Comparison of ENCODE assay signal across 16 cellular contexts in genomic region chr19:36267061-36267845, GRCh38. TPM values are rescaled to one million over a fixed set of nuclear protein-coding genes. Genes with fewer than 3 reads are reported as not detected.
DNase-seq lines count a peak whose midpoint lies in the region; ATAC-seq, FAIRE-seq and TF ChIP-seq lines count a peak whose summit lies in the region.
"Had no signal": no experiment of that assay in that cellular context is flagged by ENCODE, and none has a peak within 500 bp of the region (broad histone marks: within the 10 kb centered on the region; RNA-seq: fewer than 3 reads in every experiment).

No MANE protein-coding gene starts in this region.

- H3K79me2 ChIP-seq in HepG2 (ENCODE audit: insufficient read depth, low read length) = no peaks in the 10 kb centered on the region

- no peak for TF ChIP-seq EP300 in HepG2 (IDR thresholded peaks at IDR 0.05; ENCODE audit: low read depth in 2 of 2, low read length in 2 of 2)
- TF ChIP-seq EP300 in HepG2 (CRISPR knock-in tag; IDR thresholded peaks at IDR 0.05; ENCODE audit: borderline replicate concordance) = no peak

- TF ChIP-seq CTCF in glutamatergic neuron (IDR thresholded peaks at IDR 0.05; ENCODE audit: partially characterized antibody, unreplicated experiment) (no peak), HepG2 (CRISPR knock-in tag; IDR thresholded peaks at IDR 0.05) (no peak)

- CTCF ChIA-PET in HepG2 (lab: Yijun Ruan, JAX; ENCODE audit: low intra/inter-chr PET ratio, low total read pairs) = no interaction called here

- H3K27me3 ChIP-seq in HepG2 (ENCODE audit: control insufficient read depth in 1 of 2, insufficient read depth in 2 of 2, low read length in 2 of 2) = no peaks in the 10 kb centered on the region; a peak in 1 of 5 replicates

- no peak overlapping the region for H3K9ac ChIP-seq in HepG2 (ENCODE audit: insufficient read depth, low read depth, low read length)

- no peaks in the 10 kb centered on the region for H3K4me1 ChIP-seq in HepG2 (ENCODE audit: insufficient read depth, low read length)

- no TSS peak for BruUV-seq in HepG2 (replicated peaks; lab: Mats Ljungman, UMichigan)

- no peak overlapping the region for H3K27ac ChIP-seq in HepG2 (ENCODE audit: extremely low read length, insufficient read depth, low read length)
- H3K27ac ChIP-seq: 22Rv1 had no signal

- no peak overlapping the region for H3K4me3 ChIP-seq in HepG2 (replicated peaks in 1 of 3; ENCODE audit: insufficient read depth in 1 of 3, low read depth in 2 of 3, low read length in 3 of 3)
- H3K4me3 ChIP-seq: GM12878 had no signal

- TF ChIP-seq RAD21 in HepG2 (CRISPR knock-in tag; IDR thresholded peaks at IDR 0.05) = no peak

- no peak overlapping the region for H2AFZ ChIP-seq in HepG2 (ENCODE audit: low read length)

- no peak overlapping the region for H3K4me3 Mint-ChIP-seq in activated naive CD8-positive, alpha-beta T cell treated with anti-CD3 and anti-CD28 coated beads for 36 hours
- no peak overlapping the region for H3K4me3 Mint-ChIP-seq in activated naive CD8-positive, alpha-beta T cell treated with anti-CD3 and anti-CD28 coated beads, Interleukin-2, amount 50 U/mL, for 24 hours
- H3K4me3 Mint-ChIP-seq in glutamatergic neuron (ENCODE audit: unreplicated experiment) = no peak overlapping the region
- H3K4me3 Mint-ChIP-seq: CD14-positive monocyte; CD8-positive, alpha-beta T cell had no signal

- FAIRE-seq in HepG2 (lab: Jason Lieb, UNC) = no peak
- FAIRE-seq: GM12878, GM19239, H1, HTR-8/SVneo had no signal

- peaks cover 6% of the 10 kb centered on the region for H3K36me3 Mint-ChIP-seq in activated naive CD8-positive, alpha-beta T cell treated with anti-CD3 and anti-CD28 coated beads for 36 hours
- H3K36me3 Mint-ChIP-seq in activated naive CD8-positive, alpha-beta T cell treated with anti-CD3 and anti-CD28 coated beads, Interleukin-2, amount 50 U/mL, for 24 hours (ENCODE audit: low read depth) = peaks cover 4% of the 10 kb centered on the region
- peaks cover 29% of the 10 kb centered on the region for H3K36me3 Mint-ChIP-seq in glutamatergic neuron (ENCODE audit: unreplicated experiment)
- H3K36me3 Mint-ChIP-seq: CD14-positive monocyte had no signal

- H4K20me1 ChIP-seq in HepG2 (ENCODE audit: insufficient read depth, low read length) = no peaks in the 10 kb centered on the region

- H3K27me3 Mint-ChIP-seq in activated naive CD8-positive, alpha-beta T cell treated with anti-CD3 and anti-CD28 coated beads for 36 hours = no peaks in the 10 kb centered on the region
- no peaks in the 10 kb centered on the region for H3K27me3 Mint-ChIP-seq in activated naive CD8-positive, alpha-beta T cell treated with anti-CD3 and anti-CD28 coated beads, Interleukin-2, amount 50 U/mL, for 24 hours
- peaks cover 7% of the 10 kb centered on the region for H3K27me3 Mint-ChIP-seq in glutamatergic neuron (ENCODE audit: unreplicated experiment)

- in situ Hi-C loops in HepG2 (cut with HindIII; ENCODE audit: extremely low pct_ligation_motif_present, low pct_unique_long_range_greater_than_20kb) = no loop called here

- peak; percentile 29 for DNase-seq in DMS53 (lab: John Stamatoyannopoulos, UW)
- no peak for DNase-seq in DMS53 treated with DMSO at 0.1 percent for 48 hours (lab: John Stamatoyannopoulos, UW; ENCODE audit: unreplicated experiment)
- DNase-seq in activated naive CD8-positive, alpha-beta T cell treated with anti-CD3 and anti-CD28 coated beads for 36 hours = no peak
- no peak for DNase-seq in activated naive CD8-positive, alpha-beta T cell treated with anti-CD3 and anti-CD28 coated beads, Interleukin-2, amount 50 U/mL, for 24 hours
- no peak for DNase-seq in glutamatergic neuron
- no peak for DNase-seq in HepG2 (ENCODE audit: low spot score)
- DNase-seq: CD8-positive, alpha-beta T cell; COR-L47 had no signal

- intact Hi-C loops in HepG2 (cut with micrococcal nuclease; ENCODE audit: unreplicated experiment) = no loop called here

- no peak for ATAC-seq in activated naive CD8-positive, alpha-beta T cell treated with anti-CD3 and anti-CD28 coated beads, Interleukin-2, amount 50 U/mL, for 24 hours
- no peak for ATAC-seq in HepG2
- ATAC-seq in GM18519 (IDR thresholded peaks at IDR 0.05; ENCODE audit: low FRiP score, unreplicated experiment) = no peak
- ATAC-seq: CD8-positive, alpha-beta T cell; GM12878; HCT116 had no signal

- no peak overlapping the region for H3K4me2 ChIP-seq in HepG2 (ENCODE audit: low read depth, low read length)

- peak overlapping the region; percentile 78 for H3K27ac Mint-ChIP-seq in activated naive CD8-positive, alpha-beta T cell treated with anti-CD3 and anti-CD28 coated beads for 36 hours
- no peak overlapping the region for H3K27ac Mint-ChIP-seq in activated naive CD8-positive, alpha-beta T cell treated with anti-CD3 and anti-CD28 coated beads, Interleukin-2, amount 50 U/mL, for 24 hours
- H3K27ac Mint-ChIP-seq in glutamatergic neuron (ENCODE audit: unreplicated experiment) = peak overlapping the region; percentile 66
- H3K27ac Mint-ChIP-seq: CD14-positive monocyte; CD8-positive, alpha-beta T cell had no signal

- TF ChIP-seq POLR2A in HepG2 (IDR thresholded peaks at IDR 0.05; ENCODE audit: insufficient read depth in 1 of 2, low read depth in 2 of 2, low read length in 2 of 2) = no peak

- WGBS in HepG2 (ENCODE audit: low lambda C conversion rate) = 75% methylated on average over 31 of the region's 36 CpGs

- H3K9me3 Mint-ChIP-seq in activated naive CD8-positive, alpha-beta T cell treated with anti-CD3 and anti-CD28 coated beads for 36 hours = peaks cover 26% of the 10 kb centered on the region
- H3K9me3 Mint-ChIP-seq in activated naive CD8-positive, alpha-beta T cell treated with anti-CD3 and anti-CD28 coated beads, Interleukin-2, amount 50 U/mL, for 24 hours = peaks cover 23% of the 10 kb centered on the region
- H3K9me3 Mint-ChIP-seq in glutamatergic neuron (ENCODE audit: unreplicated experiment) = peaks cover 24% of the 10 kb centered on the region

- no peaks in the 10 kb centered on the region for H3K4me1 Mint-ChIP-seq in activated naive CD8-positive, alpha-beta T cell treated with anti-CD3 and anti-CD28 coated beads for 36 hours
- no peaks in the 10 kb centered on the region for H3K4me1 Mint-ChIP-seq in activated naive CD8-positive, alpha-beta T cell treated with anti-CD3 and anti-CD28 coated beads, Interleukin-2, amount 50 U/mL, for 24 hours
- no peaks in the 10 kb centered on the region for H3K4me1 Mint-ChIP-seq in glutamatergic neuron (ENCODE audit: low read depth, unreplicated experiment)
- H3K4me1 Mint-ChIP-seq: CD14-positive monocyte had no signal

- POLR2A ChIA-PET in HepG2 (lab: Yijun Ruan, JAX) = no interaction called here

- no peaks in the 10 kb centered on the region for H3K36me3 ChIP-seq in HepG2 (replicated peaks in 1 of 2; ENCODE audit: control insufficient read depth in 1 of 2, insufficient read depth in 2 of 2, low read length in 2 of 2)

- H3K9me3 ChIP-seq in HepG2 (ENCODE audit: low read length) = peaks cover 12% of the 10 kb centered on the region

RNA-seq across cellular contexts. Expression of gene ZNF146, which starts 52.3 kb away (rescaled TPM):
- 100 to 1,000 TPM; 116 to 120 TPM for total RNA-seq in activated naive CD8-positive, alpha-beta T cell treated with anti-CD3 and anti-CD28 coated beads for 36 hours
- 59.6 TPM for total RNA-seq in glutamatergic neuron (ENCODE audit: unreplicated experiment)
- total RNA-seq in HepG2 (2016; rRNA removed; fragmentation: Illumina TruSeq; extraction: Trizol) = 52.7 and 93.3 TPM in 2 replicates
- total RNA-seq in HepG2 (2016; cell fraction: cytosol; rRNA removed; fragmentation: Illumina TruSeq; extraction: Trizol; ENCODE audit: low read depth) = 7.1 and 7.2 TPM in 2 replicates
- 53.6 and 86.2 TPM in 2 replicates for total RNA-seq in HepG2 (2016; cell fraction: insoluble cytoplasmic fraction; rRNA removed; fragmentation: Illumina TruSeq; extraction: Trizol)
- 33.9 and 37.0 TPM in 2 replicates for total RNA-seq in HepG2 (2016; cell fraction: membrane; rRNA removed; fragmentation: Illumina TruSeq; extraction: Trizol)
- total RNA-seq in HepG2 (2016; cell fraction: nucleus; rRNA removed; fragmentation: Illumina TruSeq; extraction: Trizol) = 30.3 and 37.2 TPM in 2 replicates
- 26.8 and 28.4 TPM in 2 replicates for polyA plus RNA-seq in HepG2 (2011; rRNA removed)
- polyA plus RNA-seq in HepG2 (2011; cell fraction: cytosol; rRNA removed) = 12.6 and 22.7 TPM in 2 replicates
- polyA plus RNA-seq in HepG2 (2011; cell fraction: nucleus; rRNA removed) = 11.3 and 18.6 TPM in 2 replicates
- polyA plus RNA-seq in HepG2 (2012) = 47.9 and 48.1 TPM in 2 replicates
- polyA plus RNA-seq in HepG2 (2016; cell fraction: cytosol; fragmentation: Illumina TruSeq; extraction: Trizol; ENCODE audit: low read depth) = 3.7 and 4.0 TPM in 2 replicates
- polyA plus RNA-seq in HepG2 (2016; cell fraction: insoluble cytoplasmic fraction; fragmentation: Illumina TruSeq; extraction: Trizol; ENCODE audit: low read depth) = 71.0 and 81.5 TPM in 2 replicates
- polyA plus RNA-seq in HepG2 (2016; cell fraction: membrane; fragmentation: Illumina TruSeq; extraction: Trizol; ENCODE audit: low read depth) = 15.3 and 15.4 TPM in 2 replicates
- 56.6 and 59.5 TPM in 2 replicates for polyA plus RNA-seq in HepG2 (2016; cell fraction: nucleus; fragmentation: Illumina TruSeq; extraction: Trizol; ENCODE audit: insufficient read depth, low read depth)
- polyA minus RNA-seq in HepG2 (2011; rRNA and poly(A)+ RNA removed; ENCODE audit: low replicate concordance) = 8.8 and 18.0 TPM in 2 replicates
- 25.7 and 28.9 TPM in 2 replicates for polyA minus RNA-seq in HepG2 (2011; cell fraction: cytosol; rRNA and poly(A)+ RNA removed)
- 31.7 and 48.7 TPM in 2 replicates for polyA minus RNA-seq in HepG2 (2011; cell fraction: nucleus; rRNA and poly(A)+ RNA removed)

RNA-seq across cellular contexts. Expression of gene ZNF565, which starts 52.8 kb away (rescaled TPM):
- total RNA-seq in activated naive CD8-positive, alpha-beta T cell treated with anti-CD3 and anti-CD28 coated beads for 36 hours = 1 to 10 TPM; 1.7 to 2.1 TPM
- total RNA-seq in glutamatergic neuron (ENCODE audit: unreplicated experiment) (5.6 TPM), HepG2 (2016; rRNA removed; fragmentation: Illumina TruSeq; extraction: Trizol) (5.2 and 6.0 TPM in 2 replicates)
- total RNA-seq in HepG2 (2016; cell fraction: cytosol; rRNA removed; fragmentation: Illumina TruSeq; extraction: Trizol; ENCODE audit: low read depth) = 2.6 and 3.3 TPM in 2 replicates
- 5.1 and 5.7 TPM in 2 replicates for total RNA-seq in HepG2 (2016; cell fraction: insoluble cytoplasmic fraction; rRNA removed; fragmentation: Illumina TruSeq; extraction: Trizol)
- total RNA-seq in HepG2 (2016; cell fraction: membrane; rRNA removed; fragmentation: Illumina TruSeq; extraction: Trizol) = 3.8 and 4.2 TPM in 2 replicates
- 3.8 and 5.4 TPM in 2 replicates for total RNA-seq in HepG2 (2016; cell fraction: nucleus; rRNA removed; fragmentation: Illumina TruSeq; extraction: Trizol)
- polyA plus RNA-seq in HepG2 (2011; rRNA removed) = 1.8 and 2.1 TPM in 2 replicates
- 0.95 and 1.4 TPM in 2 replicates for polyA plus RNA-seq in HepG2 (2011; cell fraction: cytosol; rRNA removed)
- 2.5 and 3.3 TPM in 2 replicates for polyA plus RNA-seq in HepG2 (2011; cell fraction: nucleus; rRNA removed)
- 2.3 and 2.4 TPM in 2 replicates for polyA plus RNA-seq in HepG2 (2012)
- 0.63 and 0.91 TPM in 2 replicates for polyA plus RNA-seq in HepG2 (2016; cell fraction: cytosol; fragmentation: Illumina TruSeq; extraction: Trizol; ENCODE audit: low read depth)
- 3.6 and 3.8 TPM in 2 replicates for polyA plus RNA-seq in HepG2 (2016; cell fraction: insoluble cytoplasmic fraction; fragmentation: Illumina TruSeq; extraction: Trizol; ENCODE audit: low read depth)
- 1.5 and 1.6 TPM in 2 replicates for polyA plus RNA-seq in HepG2 (2016; cell fraction: membrane; fragmentation: Illumina TruSeq; extraction: Trizol; ENCODE audit: low read depth)
- polyA plus RNA-seq in HepG2 (2016; cell fraction: nucleus; fragmentation: Illumina TruSeq; extraction: Trizol; ENCODE audit: insufficient read depth, low read depth) = 4.5 and 4.8 TPM in 2 replicates
- polyA minus RNA-seq in HepG2 (2011; rRNA and poly(A)+ RNA removed; ENCODE audit: low replicate concordance) = 2.0 and 2.7 TPM in 2 replicates
- 1.2 and 2.2 TPM in 2 replicates for polyA minus RNA-seq in HepG2 (2011; cell fraction: cytosol; rRNA and poly(A)+ RNA removed)
- polyA minus RNA-seq in HepG2 (2011; cell fraction: nucleus; rRNA and poly(A)+ RNA removed) = 5.4 and 7.6 TPM in 2 replicates
